7 cellular contexts compared by ENCODE assay signal in genomic region chr5:135569755-135570452, GRCh38. TPM values are rescaled to one million over a fixed set of nuclear protein-coding genes. Genes with fewer than 3 reads are reported as not detected.
DNase-seq lines count a peak whose midpoint lies in the region; ATAC-seq, FAIRE-seq and TF ChIP-seq lines count a peak whose summit lies in the region.

No MANE protein-coding gene starts in this region.

- peak; percentile 97 for FAIRE-seq in G401.6 (lab: Jason Lieb, UNC)
- FAIRE-seq in keratinocyte (lab: Jason Lieb, UNC), result no peak

- no peak overlapping the region for H3K4me2 ChIP-seq in keratinocyte (ENCODE audit: control insufficient read depth, extremely low read depth, insufficient read depth, low read depth, low read length)

- peaks cover 33% of the 10 kb centered on the region for H3K4me1 ChIP-seq in keratinocyte (ENCODE audit: control insufficient read depth, extremely low read depth, insufficient read depth, low read length)

- no peaks in the 10 kb centered on the region for H3K9me1 ChIP-seq in keratinocyte (ENCODE audit: control insufficient read depth, extremely low read depth, insufficient read depth, low read length)

- H3K4me3 ChIP-seq in MG63, result no peak overlapping the region
- no peak overlapping the region for H3K4me3 ChIP-seq in keratinocyte (ENCODE audit: control insufficient read depth in 2 of 3, extremely low read depth in 1 of 3, insufficient read depth in 2 of 3, low read depth in 1 of 3, low read length in 3 of 3)

- dilution Hi-C loops in keratinocyte (cut with MboI; ENCODE audit: extremely low pct_ligation_motif_present, low sequenced_read_pairs), result no loop called here

- H3K9ac ChIP-seq in keratinocyte (ENCODE audit: control insufficient read depth, extremely low read depth, insufficient read depth, low read length), result no peak overlapping the region

- peak; percentile 60 for DNase-seq in MG63
- DNase-seq in keratinocyte (ENCODE audit: low read depth, low spot score), result no peak
- DNase-seq in NK-92 (lab: John Stamatoyannopoulos, UW; ENCODE audit: unreplicated experiment), result no peak
- no peak for DNase-seq in dedifferentiated amniotic fluid mesenchymal stem cell (ENCODE audit: extremely low spot score)

- no peaks in the 10 kb centered on the region for H3K36me3 ChIP-seq in MG63
- H3K36me3 ChIP-seq in keratinocyte (ENCODE audit: control insufficient read depth in 2 of 2, extremely low read depth in 1 of 2, insufficient read depth in 2 of 2, low read length in 2 of 2), result no peaks in the 10 kb centered on the region

- H4K20me1 ChIP-seq in keratinocyte (ENCODE audit: control insufficient read depth, extremely low read depth, insufficient read depth, low read length), result no peaks in the 10 kb centered on the region

- peak; percentile 82 for TF ChIP-seq CTCF in VCaP (conservative IDR thresholded peaks at IDR 0.05)
- TF ChIP-seq CTCF in keratinocyte (optimal IDR thresholded peaks at IDR 0.05 in 1 of 3, IDR thresholded peaks at IDR 0.05 in 1 of 3, conservative IDR thresholded peaks at IDR 0.05 in 1 of 3; ENCODE audit: extremely low read depth in 1 of 3, insufficient read depth in 2 of 3, low read length in 3 of 3), result peak in 2 of 3 experiments; percentile 74 to 77

- no peak for ATAC-seq in GM21447 (IDR thresholded peaks at IDR 0.05; ENCODE audit: unreplicated experiment)

- no peaks in the 10 kb centered on the region for H3K9me3 ChIP-seq in MG63
- no peaks in the 10 kb centered on the region for H3K9me3 ChIP-seq in keratinocyte (ENCODE audit: control insufficient read depth, low read depth, low read length)

- no peaks in the 10 kb centered on the region for H3K79me2 ChIP-seq in keratinocyte (ENCODE audit: control insufficient read depth, insufficient read depth, low read length)

- H2AFZ ChIP-seq in keratinocyte (ENCODE audit: control insufficient read depth, low read length), result no peak overlapping the region

- H3K27ac ChIP-seq in VCaP, result no peak overlapping the region
- H3K27ac ChIP-seq in keratinocyte (ENCODE audit: control insufficient read depth, insufficient read depth, low read length), result no peak overlapping the region

- H3K27me3 ChIP-seq in MG63, result peaks cover 13% of the 10 kb centered on the region
- H3K27me3 ChIP-seq in keratinocyte (ENCODE audit: control insufficient read depth, extremely low read depth, insufficient read depth, low read length), result no peaks in the 10 kb centered on the region

RNA-seq across cellular contexts. Expression of gene CXCL14, which starts 8.9 kb away (rescaled TPM):
- total RNA-seq in MG63 (2014; rRNA removed; shearing (Covaris generic); ENCODE audit: low replicate concordance), result 0.76 TPM in 1 of 2 replicates, not detected in the other
- polyA plus RNA-seq in keratinocyte, result 14.0 to 613 TPM (median 124 TPM) in 3 replicates
- polyA plus RNA-seq in keratinocyte (2011; ENCODE audit: low read depth), result 62.7 TPM
- polyA plus RNA-seq in keratinocyte (2011; cell fraction: cytosol; rRNA removed), result 187 and 211 TPM in 2 replicates
- 167 and 274 TPM in 2 replicates for polyA plus RNA-seq in keratinocyte (2011; cell fraction: nucleus; rRNA removed)
- polyA plus RNA-seq in keratinocyte (2012; ENCODE audit: low replicate concordance), result 17.6 and 308 TPM in 2 replicates
- 3.3 to 151 TPM (median 22.5 TPM) in 3 replicates for polyA minus RNA-seq in keratinocyte
- polyA minus RNA-seq in keratinocyte (2011; cell fraction: cytosol; rRNA and poly(A)+ RNA removed), result 101 TPM
- polyA minus RNA-seq in keratinocyte (2011; cell fraction: nucleus; rRNA and poly(A)+ RNA removed), result 56.7 and 94.6 TPM in 2 replicates

RNA-seq across cellular contexts. Expression of gene NEUROG1, which starts 34.1 kb away (rescaled TPM):
- not detected in 2 replicates for total RNA-seq in MG63 (2014; rRNA removed; shearing (Covaris generic); ENCODE audit: low replicate concordance)
- polyA plus RNA-seq in keratinocyte, result not detected in 3 replicates
- not detected for polyA plus RNA-seq in keratinocyte (2011; ENCODE audit: low read depth)
- polyA plus RNA-seq in keratinocyte (2011; cell fraction: cytosol; rRNA removed), result not detected in 2 replicates
- polyA plus RNA-seq in keratinocyte (2011; cell fraction: nucleus; rRNA removed), result not detected in 2 replicates
- polyA plus RNA-seq in keratinocyte (2012; ENCODE audit: low replicate concordance), result not detected in 2 replicates
- not detected in 3 replicates for polyA minus RNA-seq in keratinocyte
- polyA minus RNA-seq in keratinocyte (2011; cell fraction: cytosol; rRNA and poly(A)+ RNA removed), result not detected
- not detected in 2 replicates for polyA minus RNA-seq in keratinocyte (2011; cell fraction: nucleus; rRNA and poly(A)+ RNA removed)
